8 cellular contexts compared by ENCODE assay signal in the genomic region with DNA sequence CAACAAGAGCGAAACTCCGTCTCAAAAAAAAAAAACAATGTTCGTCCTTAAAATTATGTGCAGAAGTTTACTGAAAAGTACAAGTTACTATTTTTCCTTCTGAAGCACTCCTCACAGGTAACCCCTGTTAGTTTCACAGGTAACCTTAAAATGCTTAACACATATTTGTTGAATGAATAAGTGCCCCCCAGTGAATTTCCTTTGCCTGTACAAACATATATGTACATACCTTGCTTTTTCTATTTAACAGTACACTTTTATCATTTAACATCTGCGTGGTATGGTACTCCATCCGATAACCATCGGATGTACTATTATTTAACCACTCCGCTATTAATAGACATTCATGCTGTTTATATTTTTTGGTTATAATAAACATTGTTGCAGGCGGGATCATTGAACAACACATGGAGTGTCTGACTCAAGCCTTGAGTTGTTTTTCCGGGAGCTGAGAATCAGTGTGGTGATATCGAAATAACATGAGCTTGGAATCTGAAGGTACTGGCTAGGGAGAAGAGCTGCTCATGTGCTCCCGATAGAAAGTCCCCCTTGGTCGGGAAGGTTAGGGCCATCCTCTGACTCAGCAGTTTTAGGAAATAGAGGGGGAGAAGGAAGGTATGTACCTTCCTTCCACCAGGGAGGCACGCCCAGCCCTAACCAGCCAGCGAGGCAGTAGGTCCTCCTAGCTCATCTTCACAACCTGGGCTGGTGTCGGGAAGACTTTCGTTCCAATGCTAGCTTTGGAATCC. TPM values are rescaled to one million over a fixed set of nuclear protein-coding genes. Genes with fewer than 3 reads are reported as not detected.
A peak's percentile ranks its signal among the peaks of the same experiment; 100 is the strongest.
DNase-seq lines count a peak whose midpoint lies in the region; FAIRE-seq and TF ChIP-seq lines count a peak whose summit lies in the region.

No MANE protein-coding gene starts in this region.

- no peak for TF ChIP-seq CTCF in WI38 (IDR thresholded peaks at IDR 0.05; ENCODE audit: low read depth, low read length)
- no peak for TF ChIP-seq CTCF in hepatocyte (IDR thresholded peaks at IDR 0.05; ENCODE audit: poor library complexity)
- no peak for TF ChIP-seq CTCF in spleen (IDR thresholded peaks at IDR 0.05 in 8 of 11, conservative IDR thresholded peaks at IDR 0.05 in 3 of 11)

- no peaks in the 10 kb centered on the region for H3K9me2 ChIP-seq in hepatocyte (replicated peaks; ENCODE audit: insufficient read depth)

- no peaks in the 10 kb centered on the region for H3K36me3 ChIP-seq in hepatocyte (replicated peaks; ENCODE audit: insufficient read depth, low read depth)
- peaks cover 0 to 21% (median 5%) of the 10 kb centered on the region in 6 donors for H3K36me3 ChIP-seq in spleen

- no peak for DNase-seq in activated naive CD4-positive, alpha-beta T cell treated with anti-CD3 and anti-CD28 coated beads, Interleukin-2, amount 10 ng/mL, durations not matched to agents 7 days and 5 days
- DNase-seq in activated naive CD4-positive, alpha-beta T cell treated with anti-CD3 and anti-CD28 coated beads, Interleukin-2, amount 50 U/mL, for 16 hours: no peak
- DNase-seq in hepatocyte (ENCODE audit: low spot score): peak; percentile 37
- no peak for DNase-seq in spleen
- DNase-seq in OCI-M2 (lab: John Stamatoyannopoulos, UW; ENCODE audit: unreplicated experiment): no peak
- DNase-seq in NCI-H1930 (lab: John Stamatoyannopoulos, UW): no peak
- DNase-seq in H54 (ENCODE audit: insufficient read length, low spot score): no peak

- H3K27me3 ChIP-seq in hepatocyte (no peaks in the 10 kb centered on the region), spleen (replicated peaks in 1 of 7) (no peaks in the 10 kb centered on the region)

- FAIRE-seq in H54 (lab: Jason Lieb, UNC): no peak

- intact Hi-C loops in spleen (cut with DNase I; ENCODE audit: low total_unique reads): no loop called here

- H3K4me1 ChIP-seq in hepatocyte (ENCODE audit: insufficient read depth) (peaks cover 27% of the 10 kb centered on the region), spleen (peaks cover 36 to 90% (median 83%) of the 10 kb centered on the region in 6 donors)

- H3K4me2 ChIP-seq in hepatocyte: peak overlapping the region; percentile 94

- peaks cover 77% of the 10 kb centered on the region for H3K4me1 Mint-ChIP-seq in activated naive CD4-positive, alpha-beta T cell treated with anti-CD3 and anti-CD28 coated beads, Interleukin-2, amount 10 ng/mL, durations not matched to agents 7 days and 5 days

- peaks cover 12% of the 10 kb centered on the region for H4K20me1 ChIP-seq in hepatocyte (ENCODE audit: insufficient read depth, poor library complexity, severe bottlenecking)

- H3K4me3 Mint-ChIP-seq in activated naive CD4-positive, alpha-beta T cell treated with anti-CD3 and anti-CD28 coated beads, Interleukin-2, amount 10 ng/mL, durations not matched to agents 7 days and 5 days: peak overlapping the region; percentile 84

- H3K4me3 ChIP-seq in WI38 (ENCODE audit: low read depth, low read length) (peak overlapping the region; percentile 76), hepatocyte (peak overlapping the region; percentile 69), spleen (peak overlapping the region; percentile 60 to 92 (median 84))

- H3K27me3 Mint-ChIP-seq in activated naive CD4-positive, alpha-beta T cell treated with anti-CD3 and anti-CD28 coated beads, Interleukin-2, amount 10 ng/mL, durations not matched to agents 7 days and 5 days: no peaks in the 10 kb centered on the region

- peak overlapping the region; percentile 19 for H2AFZ ChIP-seq in hepatocyte

- peak overlapping the region; percentile 93 for H3K27ac Mint-ChIP-seq in activated naive CD4-positive, alpha-beta T cell treated with anti-CD3 and anti-CD28 coated beads, Interleukin-2, amount 10 ng/mL, durations not matched to agents 7 days and 5 days

- H3K79me2 ChIP-seq in hepatocyte: peaks cover 38% of the 10 kb centered on the region

- peaks cover 43% of the 10 kb centered on the region for H3K36me3 Mint-ChIP-seq in activated naive CD4-positive, alpha-beta T cell treated with anti-CD3 and anti-CD28 coated beads, Interleukin-2, amount 10 ng/mL, durations not matched to agents 7 days and 5 days

- peak overlapping the region; percentile 90 for H3K27ac ChIP-seq in hepatocyte
- peak overlapping the region; percentile 96 to 99 (median 97) for H3K27ac ChIP-seq in spleen

- H3K9me3 Mint-ChIP-seq in activated naive CD4-positive, alpha-beta T cell treated with anti-CD3 and anti-CD28 coated beads, Interleukin-2, amount 10 ng/mL, durations not matched to agents 7 days and 5 days: no peaks in the 10 kb centered on the region

- CTCF ChIA-PET in activated naive CD4-positive, alpha-beta T cell treated with anti-CD3 and anti-CD28 coated beads, Interleukin-2, amount 10 ng/mL, durations not matched to agents 7 days and 5 days (lab: Charles Lee): interaction anchor here (1.0 to 1.1 kb wide), 3 partner anchors 14 to 184 kb away, joined by 3 to 6 read pairs (median 3); partner anchors contain the start of genes RPLP0 and SIRT4

- H3K9me3 ChIP-seq in hepatocyte (ENCODE audit: low read depth): no peaks in the 10 kb centered on the region
- H3K9me3 ChIP-seq in spleen: no peaks in the 10 kb centered on the region

- no peak for TF ChIP-seq POLR2A in spleen (IDR thresholded peaks at IDR 0.05)
- TF ChIP-seq POLR2A in H54 (IDR thresholded peaks at IDR 0.05; ENCODE audit: low read depth, low read length): no peak

- WGBS in hepatocyte (ENCODE audit: low lambda C conversion rate, missing lambda C conversion rate): 38% methylated on average over 16 of the region's 16 CpGs
- WGBS in spleen, 5 donors: 48 to 65% (median 61%) methylated on average over 16 of the region's 16 CpGs

RNA-seq across cellular contexts. Expression of gene RAB35, which starts 1.6 kb away (rescaled TPM):
- total RNA-seq in hepatocyte: 22.0 and 22.6 TPM in 2 replicates
- polyA plus RNA-seq in hepatocyte: 24.0 and 26.0 TPM in 2 replicates
- 10 to 100 TPM; 25.7 to 69.8 (median 58.4) TPM for total RNA-seq in spleen
- 10 to 100 TPM; 14.8 to 40.1 (median 16.9) TPM for polyA plus RNA-seq in spleen
